ENCODE assay signal across 1 cellular context in the genomic region with DNA sequence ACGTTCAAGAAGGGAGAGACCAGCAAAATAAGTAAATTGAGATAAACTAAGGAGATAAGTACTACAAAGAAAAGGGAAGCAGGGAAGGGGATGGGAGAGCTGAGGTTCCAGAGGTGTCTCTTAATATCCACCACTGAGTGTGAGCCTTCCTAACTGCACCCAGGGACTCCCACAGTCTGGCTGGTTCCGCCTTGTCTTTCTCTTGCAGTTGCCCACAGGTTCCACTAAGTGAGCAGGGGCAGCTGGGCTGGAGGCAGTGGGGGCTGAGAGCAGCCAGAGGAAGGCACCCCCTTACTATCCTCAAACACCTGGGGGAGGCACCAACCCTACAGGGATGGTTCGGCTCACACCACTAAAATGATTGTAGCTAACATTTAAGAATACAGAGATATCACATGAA.
TF ChIP-seq lines count a peak whose summit lies in the region.

No MANE protein-coding gene starts in this region.

TF ChIP-seq in GM23338, 12 proteins besides CTCF, POLR2A, EP300 and RAD21 (continued from another document):
- no peak for TF ChIP-seq JUNB (IDR thresholded peaks at IDR 0.05; ENCODE audit: unreplicated experiment)
- TF ChIP-seq ZNF331 (CRISPR knock-in tag; IDR thresholded peaks at IDR 0.05; ENCODE audit: low read depth) = no peak
TF ChIP-seq in GM23338: peak in this region for 0.
